ENCODE assay signal across 17 cellular contexts in genomic region chr21:35732788-35733187, GRCh38.
A peak's percentile ranks its signal among the peaks of the same experiment; 100 is the strongest.
DNase-seq lines count a peak whose midpoint lies in the region; ATAC-seq, FAIRE-seq and TF ChIP-seq lines count a peak whose summit lies in the region.
"Had no signal": no experiment of that assay in that cellular context is flagged by ENCODE, and none has a peak within 500 bp of the region (broad histone marks: within the 10 kb centered on the region; RNA-seq: fewer than 3 reads in every experiment).

No MANE protein-coding gene starts in this region.

- no peak overlapping the region for H3K9ac ChIP-seq in PC-3 (ENCODE audit: low read length)

- no TSS peak for BruUV-seq in PC-3 (replicated peaks; lab: Mats Ljungman, UMichigan)

- H3K4me3 Mint-ChIP-seq in activated CD8-positive, alpha-beta memory T cell treated with anti-CD3 and anti-CD28 coated beads, Interleukin-2, amount 10 ng/mL, durations not matched to agents 7 days and 5 days = no peak overlapping the region
- no peak overlapping the region for H3K4me3 Mint-ChIP-seq in CD4-positive, alpha-beta memory T cell
- H3K4me3 Mint-ChIP-seq: CD14-positive monocyte; CD8-positive, alpha-beta memory T cell; HFFc6; IgD-negative memory B cell had no signal

- H3K27me3 ChIP-seq in PC-3 (ENCODE audit: low read length) (no peaks in the 10 kb centered on the region), bronchial epithelial cell (ENCODE audit: control insufficient read depth, insufficient read depth, low read length) (peaks cover 2% of the 10 kb centered on the region), esophagus squamous epithelium (peaks cover 0 to 8% (median 0%) of the 10 kb centered on the region in 4 donors), prostate gland (replicated peaks; ENCODE audit: insufficient read depth) (no peaks in the 10 kb centered on the region)
- no peaks in the 10 kb centered on the region for H3K27me3 ChIP-seq in CD4-positive, alpha-beta memory T cell (ENCODE audit: insufficient read depth, low read length)

- H3K9me3 Mint-ChIP-seq in activated CD8-positive, alpha-beta memory T cell treated with anti-CD3 and anti-CD28 coated beads, Interleukin-2, amount 10 ng/mL, durations not matched to agents 7 days and 5 days (ENCODE audit: low read depth) = no peaks in the 10 kb centered on the region
- peaks cover 0 to 3% (median 0%) of the 10 kb centered on the region in 8 donors for H3K9me3 Mint-ChIP-seq in CD4-positive, alpha-beta memory T cell
- H3K9me3 Mint-ChIP-seq: HFFc6 had no signal

- POLR2A ChIA-PET in PC-3 (lab: Charles Lee; ENCODE audit: unreplicated experiment) = no interaction called here
- POLR2A ChIA-PET in CD4-positive, alpha-beta memory T cell (lab: Charles Lee; ENCODE audit: partially characterized antibody) = no interaction called here

- intact Hi-C loops in PC-3 (cut with micrococcal nuclease) (loop anchor here (10.0 kb wide), 1 partner anchor 102 kb away; no protein-coding TSS in a partner anchor), esophagus squamous epithelium (cut with DNase I) (no loop called here), prostate gland (cut with DNase I) (no loop called here)
- intact Hi-C loops in CD4-positive, alpha-beta memory T cell (cut with micrococcal nuclease) = no loop called here

- H3K9me2 ChIP-seq in PC-3 (replicated peaks; ENCODE audit: low read length) = no peaks in the 10 kb centered on the region

- peak; percentile 61 for DNase-seq in PC-3
- DNase-seq in bronchial epithelial cell (ENCODE audit: low read depth) = peak; percentile 83
- DNase-seq in esophagus squamous epithelium (lab: John Stamatoyannopoulos, UW) = no peak
- DNase-seq in prostate gland (ENCODE audit: low spot score) = peak; percentile 19
- no peak for DNase-seq in activated CD8-positive, alpha-beta memory T cell treated with anti-CD3 and anti-CD28 coated beads, Interleukin-2, amount 10 ng/mL, durations not matched to agents 7 days and 5 days
- DNase-seq in CD4-positive, alpha-beta memory T cell = no peak
- no peak for DNase-seq in urothelium cell line (ENCODE audit: low spot score)
- DNase-seq: Caco-2; CD8-positive, alpha-beta memory T cell; DMS53; HCEC 1CT; HFFc6 had no signal

- no peaks in the 10 kb centered on the region for H3K79me2 ChIP-seq in PC-3 (ENCODE audit: low read length)

- H3K27ac ChIP-seq in PC-3 (ENCODE audit: low read length) (peak overlapping the region; percentile 52), esophagus squamous epithelium (peak overlapping the region; percentile 59 to 81 (median 71)), prostate gland (no peak overlapping the region)
- no peak overlapping the region for H3K27ac ChIP-seq in CD4-positive, alpha-beta memory T cell (ENCODE audit: low read depth, low read length)

- WGBS in esophagus squamous epithelium, 2 donors = 60 to 66% methylated on average over 10 of the region's 10 CpGs
- WGBS in prostate gland = 66% methylated on average over 10 of the region's 10 CpGs

- CTCF ChIA-PET in PC-3 (lab: Charles Lee) = no interaction called here
- CTCF ChIA-PET in activated CD8-positive, alpha-beta memory T cell treated with anti-CD3 and anti-CD28 coated beads, Interleukin-2, amount 10 ng/mL, durations not matched to agents 7 days and 5 days (lab: Charles Lee) = no interaction called here
- CTCF ChIA-PET in CD4-positive, alpha-beta memory T cell (lab: Charles Lee; ENCODE audit: partially characterized antibody) = no interaction called here

- H3K36me3 ChIP-seq in PC-3 (ENCODE audit: low read depth, low read length) (no peaks in the 10 kb centered on the region), bronchial epithelial cell (ENCODE audit: control insufficient read depth, insufficient read depth, low read length) (no peaks in the 10 kb centered on the region), esophagus squamous epithelium (no peaks in the 10 kb centered on the region), prostate gland (no peaks in the 10 kb centered on the region)
- no peaks in the 10 kb centered on the region for H3K36me3 ChIP-seq in CD4-positive, alpha-beta memory T cell (ENCODE audit: insufficient read depth, low read length)

- H3K4me1 Mint-ChIP-seq in activated CD8-positive, alpha-beta memory T cell treated with anti-CD3 and anti-CD28 coated beads, Interleukin-2, amount 10 ng/mL, durations not matched to agents 7 days and 5 days = no peaks in the 10 kb centered on the region
- H3K4me1 Mint-ChIP-seq in CD4-positive, alpha-beta memory T cell = no peaks in the 10 kb centered on the region
- H3K4me1 Mint-ChIP-seq: CD14-positive monocyte; CD8-positive, alpha-beta memory T cell; IgD-negative memory B cell had no signal

- no peaks in the 10 kb centered on the region for H4K20me1 ChIP-seq in PC-3 (ENCODE audit: low read length)

- H3K36me3 Mint-ChIP-seq in activated CD8-positive, alpha-beta memory T cell treated with anti-CD3 and anti-CD28 coated beads, Interleukin-2, amount 10 ng/mL, durations not matched to agents 7 days and 5 days = no peaks in the 10 kb centered on the region
- H3K36me3 Mint-ChIP-seq in CD4-positive, alpha-beta memory T cell = no peaks in the 10 kb centered on the region
- H3K36me3 Mint-ChIP-seq: CD14-positive monocyte; CD8-positive, alpha-beta memory T cell had no signal

- TF ChIP-seq CTCF in PC-3 (conservative IDR thresholded peaks at IDR 0.05; ENCODE audit: low read depth, low read length) = no peak
- TF ChIP-seq CTCF in bronchial epithelial cell (IDR thresholded peaks at IDR 0.05; ENCODE audit: insufficient read depth, low read length, severe bottlenecking) = no peak
- no peak for TF ChIP-seq CTCF in esophagus squamous epithelium (IDR thresholded peaks at IDR 0.05)
- no peak for TF ChIP-seq CTCF in prostate gland (IDR thresholded peaks at IDR 0.05)

- no peak overlapping the region for H2AFZ ChIP-seq in PC-3 (ENCODE audit: low read length)

- no peaks in the 10 kb centered on the region for H3K9me3 ChIP-seq in PC-3 (ENCODE audit: low read length)
- no peaks in the 10 kb centered on the region for H3K9me3 ChIP-seq in esophagus squamous epithelium
- no peaks in the 10 kb centered on the region for H3K9me3 ChIP-seq in prostate gland
- H3K9me3 ChIP-seq in CD4-positive, alpha-beta memory T cell (ENCODE audit: control insufficient read depth in 1 of 2, low read length in 2 of 2) = no peaks in the 10 kb centered on the region
- H3K9me3 ChIP-seq: Caco-2 had no signal

- H3K4me2 ChIP-seq in PC-3 (ENCODE audit: low read length) = no peak overlapping the region

- H3K4me3 ChIP-seq in PC-3 (ENCODE audit: low read length) (no peak overlapping the region), bronchial epithelial cell (ENCODE audit: low read depth, low read length) (no peak overlapping the region), esophagus squamous epithelium (no peak overlapping the region), prostate gland (no peak overlapping the region)
- H3K4me3 ChIP-seq in CD4-positive, alpha-beta memory T cell (ENCODE audit: low read length in 2 of 2) = no peak overlapping the region
- H3K4me3 ChIP-seq: GM12878 had no signal

- H3F3A ChIP-seq in PC-3 (ENCODE audit: low read length, unreplicated experiment) = no peaks in the 10 kb centered on the region

- TF ChIP-seq POLR2A in esophagus squamous epithelium (IDR thresholded peaks at IDR 0.05) = no peak
- no peak for TF ChIP-seq POLR2A in prostate gland (IDR thresholded peaks at IDR 0.05)

- peak; percentile 81 for ATAC-seq in PC-3
- ATAC-seq in activated CD8-positive, alpha-beta memory T cell treated with anti-CD3 and anti-CD28 coated beads, Interleukin-2, amount 10 ng/mL, durations not matched to agents 7 days and 5 days = no peak
- ATAC-seq in HG03354 (IDR thresholded peaks at IDR 0.05; ENCODE audit: poor library complexity, severe bottlenecking, unreplicated experiment) = no peak
- ATAC-seq: GM12878 had no signal

- no peak overlapping the region for H3K27ac Mint-ChIP-seq in activated CD8-positive, alpha-beta memory T cell treated with anti-CD3 and anti-CD28 coated beads, Interleukin-2, amount 10 ng/mL, durations not matched to agents 7 days and 5 days
- no peak overlapping the region for H3K27ac Mint-ChIP-seq in CD4-positive, alpha-beta memory T cell
- H3K27ac Mint-ChIP-seq: CD14-positive monocyte; CD8-positive, alpha-beta memory T cell; HFFc6; IgD-negative memory B cell had no signal

- FAIRE-seq in bronchial epithelial cell (lab: Jason Lieb, UNC) = peak; percentile 98
- FAIRE-seq in urothelium cell line (lab: Jason Lieb, UNC) = no peak
- FAIRE-seq: GM12878, GM18507 had no signal

- peaks cover 9% of the 10 kb centered on the region for H3K27me3 Mint-ChIP-seq in activated CD8-positive, alpha-beta memory T cell treated with anti-CD3 and anti-CD28 coated beads, Interleukin-2, amount 10 ng/mL, durations not matched to agents 7 days and 5 days
- H3K27me3 Mint-ChIP-seq in CD4-positive, alpha-beta memory T cell = peaks cover 15 to 19% of the 10 kb centered on the region in 2 donors

- H3K4me1 ChIP-seq in PC-3 (ENCODE audit: insufficient read depth, low read length) = peaks cover under 1% of the 10 kb centered on the region; the same call in 1 of the 2 replicates
- peaks cover 0 to 42% (median 7%) of the 10 kb centered on the region in 3 donors for H3K4me1 ChIP-seq in esophagus squamous epithelium
- H3K4me1 ChIP-seq in prostate gland (replicated peaks) = no peaks in the 10 kb centered on the region
- H3K4me1 ChIP-seq in CD4-positive, alpha-beta memory T cell (ENCODE audit: insufficient read depth, low read length) = no peaks in the 10 kb centered on the region
- H3K4me1 ChIP-seq: Caco-2 had no signal

Comparison
In these comparisons a context has a peak if more than half of its experiments do, and no peak if none do; other contexts are left out.
1. DNase-seq: peak in PC-3 (single experiment), bronchial epithelial cell (single experiment) and prostate gland (single experiment); none in esophagus squamous epithelium (single experiment), activated CD8-positive, alpha-beta memory T cell treated with anti-CD3 and anti-CD28 coated beads, Interleukin-2, amount 10 ng/mL, durations not matched to agents 7 days and 5 days (single experiment), CD4-positive, alpha-beta memory T cell (0 of 5) and urothelium cell line (single experiment).
2. H3K27ac ChIP-seq: peak in PC-3 (single experiment) and esophagus squamous epithelium (4 of 4); none in prostate gland (0 of 2) and CD4-positive, alpha-beta memory T cell (single experiment).